Comparison of ENCODE assay signal across 1 cellular context in genomic region chr17:73123606-73124320, GRCh38.
TF ChIP-seq lines count a peak whose summit lies in the region.

No MANE protein-coding gene starts in this region.

TF ChIP-seq in HepG2, 621 proteins besides CTCF, POLR2A, EP300 and RAD21 (continued from another document):
- 0 out of 2 replicates have a peak, but pooled peaks have one; percentile 48 for TF ChIP-seq ZNF710 (CRISPR knock-in tag; IDR thresholded peaks at IDR 0.05; ENCODE audit: borderline replicate concordance)
- peak; percentile 22; the same call in 1 of the 2 replicates for TF ChIP-seq ZIK1 (CRISPR knock-in tag; IDR thresholded peaks at IDR 0.05; ENCODE audit: borderline replicate concordance, low read depth)
- TF ChIP-seq PHF20 (CRISPR knock-in tag; IDR thresholded peaks at IDR 0.05), result 0 out of 2 replicates have a peak, but pooled peaks have one; percentile 1
- TF ChIP-seq SPEN (CRISPR knock-in tag; IDR thresholded peaks at IDR 0.05; ENCODE audit: low read depth), result 0 out of 2 replicates have a peak, but pooled peaks have one; percentile 6
- TF ChIP-seq ZNF142 (CRISPR knock-in tag; IDR thresholded peaks at IDR 0.05), result 0 out of 2 replicates have a peak, but pooled peaks have one; percentile 3
- TF ChIP-seq ZNF121 (CRISPR knock-in tag; IDR thresholded peaks at IDR 0.05), result peak; percentile 78
